Comparison of ENCODE assay signal across 27 cellular contexts in the genomic region with DNA sequence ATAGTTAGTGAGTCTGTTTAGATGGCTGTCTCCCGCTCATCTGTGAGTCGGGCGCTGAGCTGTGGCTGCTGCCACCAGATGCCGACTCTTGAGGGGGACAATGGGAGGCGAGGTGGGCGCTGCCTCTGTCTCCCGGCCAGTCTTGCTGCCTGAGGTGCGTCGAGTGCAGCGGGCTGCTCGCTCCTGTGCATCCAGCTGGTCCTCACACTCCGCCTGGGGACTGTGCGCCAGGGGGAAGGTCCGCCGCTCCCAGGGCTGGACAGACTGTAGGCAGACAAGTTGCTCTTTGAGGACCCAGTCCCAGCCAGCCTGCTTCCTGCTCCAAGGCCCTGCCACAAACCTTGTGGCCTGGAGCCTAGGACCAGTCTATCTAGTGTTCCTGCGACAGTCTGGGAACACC. TPM values are rescaled to one million over a fixed set of nuclear protein-coding genes. Genes with fewer than 3 reads are reported as not detected.
"Had no signal": no experiment of that assay in that cellular context is flagged by ENCODE, and none has a peak within 500 bp of the region (broad histone marks: within the 10 kb centered on the region; RNA-seq: fewer than 3 reads in every experiment).

No MANE protein-coding gene starts in this region.

- H3K27ac Mint-ChIP-seq: activated T-cell treated with anti-CD3 and anti-CD28 coated beads, Interleukin-2, amount 50 U/mL, for 72 hours; T-helper 2 cell treated with Interferon-gamma antibody and Interleukin-4, amounts not matched to agents 5 μg/mL and 100 μg/mL, for 36 hours; WTC11 had no signal

- H3K27me3 Mint-ChIP-seq: activated naive CD4-positive, alpha-beta T cell treated with anti-CD3 and anti-CD28 coated beads, Interleukin-2, amount 50 U/mL, for 24 hours; progenitor cell of endocrine pancreas had no signal

- DNase-seq: activated CD4-positive, alpha-beta T cell treated with anti-CD3 and anti-CD28 coated beads for 4 hours; activated CD8-positive, alpha-beta memory T cell treated with anti-CD3 and anti-CD28 coated beads, Interleukin-2, amount 50 U/mL, for 4 hours; activated gamma-delta T cell; activated T-cell treated with anti-CD3 and anti-CD28 coated beads, Interleukin-2, amount 50 U/mL, for 72 hours; central memory CD4-positive, alpha-beta T cell; gastrocnemius medialis; heart left ventricle; kidney; left lung; midbrain; stimulated activated CD4-positive, alpha-beta T cell treated with anti-CD3 and anti-CD28 coated beads, Interleukin-15, amount 100 ng/mL, for 24 hours; stimulated activated CD4-positive, alpha-beta T cell treated with anti-CD3 and anti-CD28 coated beads, Interleukin-2, amount 100 ng/mL, for 48 hours; upper lobe of right lung had no signal

- H3K9me3 Mint-ChIP-seq: activated naive CD4-positive, alpha-beta T cell treated with anti-CD3 and anti-CD28 coated beads, Interleukin-2, amount 50 U/mL, for 24 hours; activated T-cell treated with anti-CD3 and anti-CD28 coated beads, Interleukin-2, amount 50 U/mL, for 72 hours; neural crest cell; T-helper 2 cell treated with Interferon-gamma antibody and Interleukin-4, amounts not matched to agents 5 μg/mL and 100 μg/mL, for 36 hours; WTC11 had no signal

- FAIRE-seq: endometrium, kidney, TTC549 had no signal

- H3K27ac ChIP-seq: coronary artery, heart left ventricle, left lung, skin epidermis, thoracic aorta, upper lobe of right lung had no signal

- H3K4me3 ChIP-seq: coronary artery, gastrocnemius medialis, heart left ventricle, left lung, skin epidermis, thoracic aorta, upper lobe of right lung had no signal

- H3K4me3 Mint-ChIP-seq: activated naive CD4-positive, alpha-beta T cell treated with anti-CD3 and anti-CD28 coated beads, Interleukin-2, amount 50 U/mL, for 24 hours; activated T-cell treated with anti-CD3 and anti-CD28 coated beads, Interleukin-2, amount 50 U/mL, for 72 hours; neural crest cell; T-helper 2 cell treated with Interferon-gamma antibody and Interleukin-4, amounts not matched to agents 5 μg/mL and 100 μg/mL, for 36 hours; WTC11 had no signal

- H3K4me1 ChIP-seq: upper lobe of right lung had no signal

- H3K27me3 ChIP-seq: gastrocnemius medialis, heart left ventricle, left lung, upper lobe of right lung had no signal

- H3K9me3 ChIP-seq: gastrocnemius medialis, heart left ventricle, left lung, thoracic aorta, upper lobe of right lung had no signal

- ATAC-seq: activated T-cell treated with anti-CD3 and anti-CD28 coated beads, Interleukin-2, amount 50 U/mL, for 72 hours; gastrocnemius medialis; heart left ventricle; left lung; upper lobe of right lung; WTC11 had no signal

RNA-seq across cellular contexts. Expression of gene STH, which starts 32.4 kb away (rescaled TPM):
- total RNA-seq: activated T-cell treated with anti-CD3 and anti-CD28 coated beads, Interleukin-2, amount 50 U/mL, for 72 hours; gastrocnemius medialis; kidney; left lung; lung microvascular endothelial cell; myocyte; neural crest cell; omental fat pad; progenitor cell of endocrine pancreas; thoracic aorta; upper lobe of right lung; WTC11 had no signal
- polyA plus RNA-seq: esophagus had no signal
